Comparison of ENCODE assay signal across 1 cellular context in the genomic region with DNA sequence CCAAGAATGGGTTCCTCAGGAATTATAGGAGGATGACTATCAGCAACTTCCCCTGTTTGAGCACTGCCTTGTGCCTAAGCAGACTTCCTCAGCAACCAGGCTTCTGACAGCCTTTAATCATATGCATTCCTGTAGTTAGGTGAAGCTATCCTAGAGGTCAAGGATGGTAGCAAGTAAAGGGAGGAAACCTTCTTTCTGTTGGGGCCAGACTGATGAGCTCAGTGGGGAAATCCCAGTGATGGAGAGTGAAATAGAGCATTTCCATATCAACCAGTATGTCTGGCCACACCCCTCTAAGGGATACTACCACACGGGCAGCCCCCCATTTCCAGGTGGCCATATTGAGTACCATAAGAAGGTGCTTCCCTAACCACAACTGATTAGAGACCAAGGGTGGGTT.
TF ChIP-seq lines count a peak whose summit lies in the region.

No MANE protein-coding gene starts in this region.

TF ChIP-seq in GM23338, 12 proteins besides CTCF, POLR2A, EP300 and RAD21 (continued from another document):
- TF ChIP-seq, protein P1, sequence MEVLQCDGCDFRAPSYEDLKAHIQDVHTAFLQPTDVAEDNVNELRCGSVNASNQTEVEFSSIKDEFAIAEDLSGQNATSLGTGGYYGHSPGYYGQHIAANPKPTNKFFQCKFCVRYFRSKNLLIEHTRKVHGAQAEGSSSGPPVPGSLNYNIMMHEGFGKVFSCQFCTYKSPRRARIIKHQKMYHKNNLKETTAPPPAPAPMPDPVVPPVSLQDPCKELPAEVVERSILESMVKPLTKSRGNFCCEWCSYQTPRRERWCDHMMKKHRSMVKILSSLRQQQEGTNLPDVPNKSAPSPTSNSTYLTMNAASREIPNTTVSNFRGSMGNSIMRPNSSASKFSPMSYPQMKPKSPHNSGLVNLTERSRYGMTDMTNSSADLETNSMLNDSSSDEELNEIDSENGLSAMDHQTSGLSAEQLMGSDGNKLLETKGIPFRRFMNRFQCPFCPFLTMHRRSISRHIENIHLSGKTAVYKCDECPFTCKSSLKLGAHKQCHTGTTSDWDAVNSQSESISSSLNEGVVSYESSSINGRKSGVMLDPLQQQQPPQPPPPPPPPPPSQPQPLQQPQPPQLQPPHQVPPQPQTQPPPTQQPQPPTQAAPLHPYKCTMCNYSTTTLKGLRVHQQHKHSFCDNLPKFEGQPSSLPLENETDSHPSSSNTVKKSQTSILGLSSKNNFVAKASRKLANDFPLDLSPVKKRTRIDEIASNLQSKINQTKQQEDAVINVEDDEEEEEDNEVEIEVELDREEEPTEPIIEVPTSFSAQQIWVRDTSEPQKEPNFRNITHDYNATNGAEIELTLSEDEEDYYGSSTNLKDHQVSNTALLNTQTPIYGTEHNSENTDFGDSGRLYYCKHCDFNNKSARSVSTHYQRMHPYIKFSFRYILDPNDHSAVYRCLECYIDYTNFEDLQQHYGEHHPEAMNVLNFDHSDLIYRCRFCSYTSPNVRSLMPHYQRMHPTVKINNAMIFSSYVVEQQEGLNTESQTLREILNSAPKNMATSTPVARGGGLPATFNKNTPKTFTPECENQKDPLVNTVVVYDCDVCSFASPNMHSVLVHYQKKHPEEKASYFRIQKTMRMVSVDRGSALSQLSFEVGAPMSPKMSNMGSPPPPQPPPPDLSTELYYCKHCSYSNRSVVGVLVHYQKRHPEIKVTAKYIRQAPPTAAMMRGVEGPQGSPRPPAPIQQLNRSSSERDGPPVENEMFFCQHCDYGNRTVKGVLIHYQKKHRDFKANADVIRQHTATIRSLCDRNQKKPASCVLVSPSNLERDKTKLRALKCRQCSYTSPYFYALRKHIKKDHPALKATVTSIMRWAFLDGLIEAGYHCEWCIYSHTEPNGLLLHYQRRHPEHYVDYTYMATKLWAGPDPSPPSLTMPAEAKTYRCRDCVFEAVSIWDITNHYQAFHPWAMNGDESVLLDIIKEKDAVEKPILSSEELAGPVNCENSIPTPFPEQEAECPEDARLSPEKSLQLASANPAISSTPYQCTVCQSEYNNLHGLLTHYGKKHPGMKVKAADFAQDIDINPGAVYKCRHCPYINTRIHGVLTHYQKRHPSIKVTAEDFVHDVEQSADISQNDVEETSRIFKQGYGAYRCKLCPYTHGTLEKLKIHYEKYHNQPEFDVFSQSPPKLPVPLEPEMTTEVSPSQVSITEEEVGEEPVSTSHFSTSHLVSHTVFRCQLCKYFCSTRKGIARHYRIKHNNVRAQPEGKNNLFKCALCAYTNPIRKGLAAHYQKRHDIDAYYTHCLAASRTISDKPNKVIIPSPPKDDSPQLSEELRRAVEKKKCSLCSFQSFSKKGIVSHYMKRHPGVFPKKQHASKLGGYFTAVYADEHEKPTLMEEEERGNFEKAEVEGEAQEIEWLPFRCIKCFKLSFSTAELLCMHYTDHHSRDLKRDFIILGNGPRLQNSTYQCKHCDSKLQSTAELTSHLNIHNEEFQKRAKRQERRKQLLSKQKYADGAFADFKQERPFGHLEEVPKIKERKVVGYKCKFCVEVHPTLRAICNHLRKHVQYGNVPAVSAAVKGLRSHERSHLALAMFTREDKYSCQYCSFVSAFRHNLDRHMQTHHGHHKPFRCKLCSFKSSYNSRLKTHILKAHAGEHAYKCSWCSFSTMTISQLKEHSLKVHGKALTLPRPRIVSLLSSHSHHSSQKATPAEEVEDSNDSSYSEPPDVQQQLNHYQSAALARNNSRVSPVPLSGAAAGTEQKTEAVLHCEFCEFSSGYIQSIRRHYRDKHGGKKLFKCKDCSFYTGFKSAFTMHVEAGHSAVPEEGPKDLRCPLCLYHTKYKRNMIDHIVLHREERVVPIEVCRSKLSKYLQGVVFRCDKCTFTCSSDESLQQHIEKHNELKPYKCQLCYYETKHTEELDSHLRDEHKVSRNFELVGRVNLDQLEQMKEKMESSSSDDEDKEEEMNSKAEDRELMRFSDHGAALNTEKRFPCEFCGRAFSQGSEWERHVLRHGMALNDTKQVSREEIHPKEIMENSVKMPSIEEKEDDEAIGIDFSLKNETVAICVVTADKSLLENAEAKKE (CRISPR knock-in tag; IDR thresholded peaks at IDR 0.05): no peak
- no peak for TF ChIP-seq ZNF114 (CRISPR knock-in tag; IDR thresholded peaks at IDR 0.05)
- TF ChIP-seq, protein P2, sequence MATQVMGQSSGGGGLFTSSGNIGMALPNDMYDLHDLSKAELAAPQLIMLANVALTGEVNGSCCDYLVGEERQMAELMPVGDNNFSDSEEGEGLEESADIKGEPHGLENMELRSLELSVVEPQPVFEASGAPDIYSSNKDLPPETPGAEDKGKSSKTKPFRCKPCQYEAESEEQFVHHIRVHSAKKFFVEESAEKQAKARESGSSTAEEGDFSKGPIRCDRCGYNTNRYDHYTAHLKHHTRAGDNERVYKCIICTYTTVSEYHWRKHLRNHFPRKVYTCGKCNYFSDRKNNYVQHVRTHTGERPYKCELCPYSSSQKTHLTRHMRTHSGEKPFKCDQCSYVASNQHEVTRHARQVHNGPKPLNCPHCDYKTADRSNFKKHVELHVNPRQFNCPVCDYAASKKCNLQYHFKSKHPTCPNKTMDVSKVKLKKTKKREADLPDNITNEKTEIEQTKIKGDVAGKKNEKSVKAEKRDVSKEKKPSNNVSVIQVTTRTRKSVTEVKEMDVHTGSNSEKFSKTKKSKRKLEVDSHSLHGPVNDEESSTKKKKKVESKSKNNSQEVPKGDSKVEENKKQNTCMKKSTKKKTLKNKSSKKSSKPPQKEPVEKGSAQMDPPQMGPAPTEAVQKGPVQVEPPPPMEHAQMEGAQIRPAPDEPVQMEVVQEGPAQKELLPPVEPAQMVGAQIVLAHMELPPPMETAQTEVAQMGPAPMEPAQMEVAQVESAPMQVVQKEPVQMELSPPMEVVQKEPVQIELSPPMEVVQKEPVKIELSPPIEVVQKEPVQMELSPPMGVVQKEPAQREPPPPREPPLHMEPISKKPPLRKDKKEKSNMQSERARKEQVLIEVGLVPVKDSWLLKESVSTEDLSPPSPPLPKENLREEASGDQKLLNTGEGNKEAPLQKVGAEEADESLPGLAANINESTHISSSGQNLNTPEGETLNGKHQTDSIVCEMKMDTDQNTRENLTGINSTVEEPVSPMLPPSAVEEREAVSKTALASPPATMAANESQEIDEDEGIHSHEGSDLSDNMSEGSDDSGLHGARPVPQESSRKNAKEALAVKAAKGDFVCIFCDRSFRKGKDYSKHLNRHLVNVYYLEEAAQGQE (IDR thresholded peaks at IDR 0.05; ENCODE audit: unreplicated experiment): no peak
